In the genomic region with DNA sequence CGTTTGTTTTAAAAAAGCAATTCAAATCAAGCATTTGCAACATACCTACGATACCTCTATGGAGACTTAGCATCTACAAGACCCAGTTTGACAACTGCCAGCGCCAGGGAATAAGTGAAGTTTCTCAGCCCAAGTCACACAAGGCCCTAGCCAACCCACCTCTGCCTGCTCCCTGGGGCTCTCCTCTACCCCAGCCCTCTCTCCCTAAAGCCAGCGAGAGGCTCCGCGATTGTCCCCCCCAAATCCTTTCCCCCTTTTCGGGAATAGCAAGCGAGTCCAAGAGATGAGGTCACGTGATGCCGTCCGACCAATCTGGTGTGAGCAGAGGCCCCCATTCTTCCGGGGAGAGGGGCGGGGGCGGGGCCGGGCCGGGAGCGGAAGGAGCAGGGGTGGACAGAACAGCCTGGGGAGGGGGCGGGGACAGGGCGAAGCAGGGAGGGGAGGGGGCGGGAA, we compare ENCODE assay signal across 8 cellular contexts.
DNase-seq lines count a peak whose midpoint lies in the region; ATAC-seq and TF ChIP-seq lines count a peak whose summit lies in the region.

No MANE protein-coding gene starts in this region.

- DNase-seq in CMK (ENCODE audit: low read depth) (peak; percentile 73), RWPE1 (ENCODE audit: low spot score) (peak; percentile 92), activated gamma-delta T cell (lab: John Stamatoyannopoulos, UW) (peak; percentile 75), foreskin melanocyte (peak; percentile 79), neural crest cell (ENCODE audit: low read depth, low spot score) (peak; percentile 72)

- CTCF ChIA-PET in RWPE1 (lab: Yijun Ruan, JAX), result no interaction called here

- peak overlapping the region; percentile 99 for H3K4me3 Mint-ChIP-seq in neural crest cell
- peak overlapping the region; percentile 91 for H3K4me3 Mint-ChIP-seq in stimulated activated naive CD8-positive, alpha-beta T cell treated with anti-CD3 and anti-CD28 coated beads, Interleukin-15, Interleukin-2, amounts not matched to agents 100 ng/mL and 50 ng/mL, for 24 hours

- H3K9me3 ChIP-seq in HUES48 (ENCODE audit: control insufficient read depth, insufficient read depth, low read length), result no peaks in the 10 kb centered on the region

- no peaks in the 10 kb centered on the region for H3K36me3 ChIP-seq in HUES48 (ENCODE audit: control insufficient read depth, insufficient read depth, low read length)

- peaks cover 14% of the 10 kb centered on the region for H3K4me1 Mint-ChIP-seq in neural crest cell
- peaks cover 10% of the 10 kb centered on the region for H3K4me1 Mint-ChIP-seq in stimulated activated naive CD8-positive, alpha-beta T cell treated with anti-CD3 and anti-CD28 coated beads, Interleukin-15, Interleukin-2, amounts not matched to agents 100 ng/mL and 50 ng/mL, for 24 hours (ENCODE audit: low read depth)

- H3K27me3 ChIP-seq in HUES48 (ENCODE audit: control insufficient read depth, insufficient read depth, low read length), result no peaks in the 10 kb centered on the region

- H3K4me1 ChIP-seq in HUES48 (ENCODE audit: control insufficient read depth, insufficient read depth, low read length), result 0 out of 2 replicates have a peak, but pooled peaks cover 6% of the 10 kb centered on the region

- TF ChIP-seq CTCF in RWPE1 (conservative IDR thresholded peaks at IDR 0.05; ENCODE audit: low read depth) (no peak), neural crest cell (conservative IDR thresholded peaks at IDR 0.05) (no peak)

- H3K4me3 ChIP-seq in HUES48 (ENCODE audit: low read depth, low read length), result peak overlapping the region; percentile 97

- no peaks in the 10 kb centered on the region for H3K36me3 Mint-ChIP-seq in neural crest cell (ENCODE audit: low read depth)
- H3K36me3 Mint-ChIP-seq in stimulated activated naive CD8-positive, alpha-beta T cell treated with anti-CD3 and anti-CD28 coated beads, Interleukin-15, Interleukin-2, amounts not matched to agents 100 ng/mL and 50 ng/mL, for 24 hours (ENCODE audit: low read depth), result no peaks in the 10 kb centered on the region

- ATAC-seq in GM21367 (IDR thresholded peaks at IDR 0.05; ENCODE audit: unreplicated experiment), result peak; percentile 66

- peak overlapping the region; percentile 57 for H3K9ac ChIP-seq in HUES48 (ENCODE audit: low read depth, low read length)

- peak overlapping the region; percentile 94 for H3K27ac Mint-ChIP-seq in neural crest cell (ENCODE audit: unreplicated experiment)
- H3K27ac Mint-ChIP-seq in stimulated activated naive CD8-positive, alpha-beta T cell treated with anti-CD3 and anti-CD28 coated beads, Interleukin-15, Interleukin-2, amounts not matched to agents 100 ng/mL and 50 ng/mL, for 24 hours, result peak overlapping the region; percentile 83

- no peaks in the 10 kb centered on the region for H3K27me3 Mint-ChIP-seq in neural crest cell (ENCODE audit: low read depth)
- no peaks in the 10 kb centered on the region for H3K27me3 Mint-ChIP-seq in stimulated activated naive CD8-positive, alpha-beta T cell treated with anti-CD3 and anti-CD28 coated beads, Interleukin-15, Interleukin-2, amounts not matched to agents 100 ng/mL and 50 ng/mL, for 24 hours

- H3K27ac ChIP-seq in HUES48 (ENCODE audit: low read depth, low read length) (no peak overlapping the region), RWPE1 (no peak overlapping the region)

- POLR2A ChIA-PET in RWPE1 (lab: Yijun Ruan, JAX; ENCODE audit: low non-redundant PET), result no interaction called here

- H3K9me3 Mint-ChIP-seq in neural crest cell, result no peaks in the 10 kb centered on the region
- no peaks in the 10 kb centered on the region for H3K9me3 Mint-ChIP-seq in stimulated activated naive CD8-positive, alpha-beta T cell treated with anti-CD3 and anti-CD28 coated beads, Interleukin-15, Interleukin-2, amounts not matched to agents 100 ng/mL and 50 ng/mL, for 24 hours
